In the genomic region with DNA sequence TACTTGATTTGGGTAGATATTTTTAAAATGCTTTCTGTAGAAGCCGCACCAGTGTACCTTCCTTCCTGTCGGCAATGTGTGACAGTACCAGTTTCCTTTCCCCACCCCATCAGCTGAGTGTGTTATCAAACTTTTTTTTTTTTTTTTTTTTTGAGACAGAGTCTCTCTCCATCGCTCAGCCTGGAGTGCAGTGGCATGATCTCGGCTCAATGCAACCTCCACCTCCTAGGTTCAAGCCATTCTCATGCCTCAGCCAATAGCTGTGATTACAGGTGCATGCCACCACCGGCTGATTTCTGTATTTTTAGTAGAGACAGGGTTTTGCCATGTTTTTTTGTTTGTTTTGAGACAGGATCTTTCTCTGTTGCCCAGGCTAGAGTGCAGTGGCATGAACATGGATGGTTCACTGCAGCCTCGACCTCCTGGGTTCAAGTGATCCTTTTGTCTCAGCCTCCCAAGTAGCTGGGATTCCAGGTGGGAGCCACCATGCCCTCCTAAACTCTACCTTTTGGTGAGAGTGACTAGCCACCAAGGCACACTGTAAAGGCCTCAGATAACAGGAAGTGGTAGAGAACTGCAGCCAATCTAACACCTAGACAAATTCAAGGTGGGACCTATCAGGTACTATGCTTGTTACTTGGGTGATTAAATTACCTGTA, we compare ENCODE assay signal across 9 cellular contexts. TPM values are rescaled to one million over a fixed set of nuclear protein-coding genes. Genes with fewer than 3 reads are reported as not detected.
DNase-seq lines count a peak whose midpoint lies in the region; ATAC-seq and TF ChIP-seq lines count a peak whose summit lies in the region.
"Had no signal": no experiment of that assay in that cellular context is flagged by ENCODE, and none has a peak within 500 bp of the region (broad histone marks: within the 10 kb centered on the region; RNA-seq: fewer than 3 reads in every experiment).

No MANE protein-coding gene starts in this region.

- no peaks in the 10 kb centered on the region for H3K79me2 ChIP-seq in neural progenitor cell (ENCODE audit: low read depth)

- no peak overlapping the region for H3K4me2 ChIP-seq in neural progenitor cell

- H3K27me3 Mint-ChIP-seq in T-helper 17 cell (no peaks in the 10 kb centered on the region), osteocyte (ENCODE audit: unreplicated experiment) (peaks cover 20% of the 10 kb centered on the region), neural progenitor cell (ENCODE audit: insufficient read depth, low read depth) (peaks cover 4% of the 10 kb centered on the region)
- no peaks in the 10 kb centered on the region for H3K27me3 Mint-ChIP-seq in activated naive CD8-positive, alpha-beta T cell

- no peak overlapping the region for H3K9ac ChIP-seq in neural progenitor cell

- H3K4me3 Mint-ChIP-seq in T-helper 17 cell = peak overlapping the region; percentile 91
- peak overlapping the region; percentile 85 for H3K4me3 Mint-ChIP-seq in activated naive CD8-positive, alpha-beta T cell
- H3K4me3 Mint-ChIP-seq in osteocyte (ENCODE audit: unreplicated experiment) = no peak overlapping the region
- H3K4me3 Mint-ChIP-seq in neural progenitor cell = no peak overlapping the region

- H3K36me3 Mint-ChIP-seq in T-helper 17 cell (ENCODE audit: low read depth) (no peaks in the 10 kb centered on the region), osteocyte (ENCODE audit: unreplicated experiment) (no peaks in the 10 kb centered on the region), neural progenitor cell (no peaks in the 10 kb centered on the region)
- no peaks in the 10 kb centered on the region for H3K36me3 Mint-ChIP-seq in activated naive CD8-positive, alpha-beta T cell

- DNase-seq in activated CD4-positive, CD25-positive, alpha-beta regulatory T cell treated with anti-CD3 and anti-CD28 coated beads, Interleukin-2, amount 50 U/mL, for 16 hours (ENCODE audit: low read depth, low spot score) = peak; percentile 48
- no peak for DNase-seq in activated CD4-positive, CD25-positive, alpha-beta regulatory T cell treated with anti-CD3 and anti-CD28 coated beads, Interleukin-2, amount 50 U/mL, for 72 hours
- DNase-seq in T-helper 17 cell (peak; percentile 35 to 57 (median 42)), GM19238 (ENCODE audit: insufficient read length, low spot score) (no peak), osteocyte (ENCODE audit: extremely low spot score, unreplicated experiment) (no peak), neural progenitor cell (ENCODE audit: low spot score) (no peak)
- DNase-seq in stimulated activated naive CD8-positive, alpha-beta T cell treated with anti-CD3 and anti-CD28 coated beads, Interleukin-15, Interleukin-2, amounts not matched to agents 100 U/mL and 50 U/mL, for 24 hours = peak; percentile 24
- DNase-seq: uterus had no signal

- H3K9me3 Mint-ChIP-seq in activated naive CD8-positive, alpha-beta T cell (ENCODE audit: low read depth) = no peaks in the 10 kb centered on the region
- H3K9me3 Mint-ChIP-seq in osteocyte (ENCODE audit: unreplicated experiment) (no peaks in the 10 kb centered on the region), neural progenitor cell (no peaks in the 10 kb centered on the region)

- H3K36me3 ChIP-seq in neural progenitor cell = no peaks in the 10 kb centered on the region
- H3K36me3 ChIP-seq: uterus had no signal

- H3K4me3 ChIP-seq in neural progenitor cell = no peak overlapping the region
- H3K4me3 ChIP-seq: uterus had no signal

- peak; percentile 79 for ATAC-seq in T-helper 17 cell
- peak; percentile 62 for ATAC-seq in stimulated activated naive CD8-positive, alpha-beta T cell treated with anti-CD3 and anti-CD28 coated beads, Interleukin-15, Interleukin-2, amounts not matched to agents 100 U/mL and 50 U/mL, for 24 hours

- H3F3A ChIP-seq in neural progenitor cell (ENCODE audit: low read depth) = no peaks in the 10 kb centered on the region

- H3K27me3 ChIP-seq in neural progenitor cell = no peaks in the 10 kb centered on the region
- H3K27me3 ChIP-seq: uterus had no signal

- H3K27ac Mint-ChIP-seq in T-helper 17 cell (peak overlapping the region; percentile 99), osteocyte (ENCODE audit: unreplicated experiment) (no peak overlapping the region), neural progenitor cell (no peak overlapping the region)
- peak overlapping the region; percentile 78 for H3K27ac Mint-ChIP-seq in activated naive CD8-positive, alpha-beta T cell

- TF ChIP-seq CTCF in osteocyte (IDR thresholded peaks at IDR 0.05) (no peak), neural progenitor cell (IDR thresholded peaks at IDR 0.05) (no peak)

- no peak overlapping the region for H2AFZ ChIP-seq in neural progenitor cell (replicated peaks)

- H3K4me1 Mint-ChIP-seq in T-helper 17 cell = peaks cover 34% of the 10 kb centered on the region
- H3K4me1 Mint-ChIP-seq in activated naive CD8-positive, alpha-beta T cell (ENCODE audit: low read depth) = peaks cover 38% of the 10 kb centered on the region
- H3K4me1 Mint-ChIP-seq in osteocyte (ENCODE audit: unreplicated experiment) = peaks cover 6% of the 10 kb centered on the region
- H3K4me1 Mint-ChIP-seq in neural progenitor cell = peaks cover 12% of the 10 kb centered on the region

- H4K20me1 ChIP-seq in neural progenitor cell (ENCODE audit: low read depth) = no peaks in the 10 kb centered on the region

- no peaks in the 10 kb centered on the region for H3K9me3 ChIP-seq in T-helper 17 cell (ENCODE audit: control insufficient read depth, low read length, poor library complexity, severe bottlenecking)
- H3K9me3 ChIP-seq in neural progenitor cell (ENCODE audit: low read depth) = no peaks in the 10 kb centered on the region
- H3K9me3 ChIP-seq: uterus had no signal

- no peak overlapping the region for H3K27ac ChIP-seq in neural progenitor cell

- H3K4me1 ChIP-seq in neural progenitor cell = peaks cover 2% of the 10 kb centered on the region
- H3K4me1 ChIP-seq: uterus had no signal

RNA-seq across cellular contexts. Expression of a gene that starts 21.3 kb away (rescaled TPM):
- total RNA-seq in T-helper 17 cell (10 to 100 TPM; 34.5 to 49.0 TPM), osteocyte (30.1 and 30.4 TPM in 2 replicates), neural progenitor cell (ENCODE audit: low replicate concordance) (35.7 and 49.6 TPM in 2 replicates)

RNA-seq across cellular contexts. Expression of a gene that starts 26.5 kb away (rescaled TPM):
- total RNA-seq in T-helper 17 cell (10 to 100 TPM; 17.1 to 20.2 TPM), osteocyte (29.3 and 30.6 TPM in 2 replicates), neural progenitor cell (ENCODE audit: low replicate concordance) (5.7 and 26.7 TPM in 2 replicates)

RNA-seq across cellular contexts. Expression of a gene that starts 30.2 kb away (rescaled TPM):
- total RNA-seq in T-helper 17 cell (100 to 1,000 TPM; 269 to 344 TPM), osteocyte (117 and 130 TPM in 2 replicates), neural progenitor cell (ENCODE audit: low replicate concordance) (1.7 and 6.3 TPM in 2 replicates)

RNA-seq across cellular contexts. Expression of a gene that starts 45.3 kb away (rescaled TPM):
- total RNA-seq in T-helper 17 cell (10 to 100 TPM; 42.1 to 56.2 TPM), osteocyte (72.4 and 77.6 TPM in 2 replicates), neural progenitor cell (ENCODE audit: low replicate concordance) (28.3 and 63.4 TPM in 2 replicates)

RNA-seq across cellular contexts. Expression of a gene that starts 47.5 kb away (rescaled TPM):
- total RNA-seq in T-helper 17 cell (1 to 10 TPM; 1.3 to 3.7 TPM), osteocyte (10.8 and 11.6 TPM in 2 replicates), neural progenitor cell (ENCODE audit: low replicate concordance) (93.9 and 179 TPM in 2 replicates)

Comparison
In these comparisons a context has a peak if more than half of its experiments do, and no peak if none do; other contexts are left out.
1. DNase-seq: peak in activated CD4-positive, CD25-positive, alpha-beta regulatory T cell treated with anti-CD3 and anti-CD28 coated beads, Interleukin-2, amount 50 U/mL, for 16 hours (single experiment), T-helper 17 cell (3 of 3) and stimulated activated naive CD8-positive, alpha-beta T cell treated with anti-CD3 and anti-CD28 coated beads, Interleukin-15, Interleukin-2, amounts not matched to agents 100 U/mL and 50 U/mL, for 24 hours (single experiment); none in activated CD4-positive, CD25-positive, alpha-beta regulatory T cell treated with anti-CD3 and anti-CD28 coated beads, Interleukin-2, amount 50 U/mL, for 72 hours (single experiment), GM19238 (single experiment), osteocyte (single experiment) and neural progenitor cell (single experiment).
2. H3K27ac Mint-ChIP-seq: peak in T-helper 17 cell (single experiment) and activated naive CD8-positive, alpha-beta T cell (single experiment); none in osteocyte (single experiment) and neural progenitor cell (single experiment).
3. H3K4me3 Mint-ChIP-seq: peak in T-helper 17 cell (single experiment) and activated naive CD8-positive, alpha-beta T cell (single experiment); none in osteocyte (single experiment) and neural progenitor cell (single experiment).
4. RNA of a gene that starts 30.2 kb away (total RNA-seq): 269 to 344 TPM in T-helper 17 cell and 117 to 130 TPM in osteocyte; 1.7 to 6.3 TPM in neural progenitor cell; every median in the first group is over 10 times any median in the second.